8 cellular contexts compared by ENCODE assay signal in the genomic region with DNA sequence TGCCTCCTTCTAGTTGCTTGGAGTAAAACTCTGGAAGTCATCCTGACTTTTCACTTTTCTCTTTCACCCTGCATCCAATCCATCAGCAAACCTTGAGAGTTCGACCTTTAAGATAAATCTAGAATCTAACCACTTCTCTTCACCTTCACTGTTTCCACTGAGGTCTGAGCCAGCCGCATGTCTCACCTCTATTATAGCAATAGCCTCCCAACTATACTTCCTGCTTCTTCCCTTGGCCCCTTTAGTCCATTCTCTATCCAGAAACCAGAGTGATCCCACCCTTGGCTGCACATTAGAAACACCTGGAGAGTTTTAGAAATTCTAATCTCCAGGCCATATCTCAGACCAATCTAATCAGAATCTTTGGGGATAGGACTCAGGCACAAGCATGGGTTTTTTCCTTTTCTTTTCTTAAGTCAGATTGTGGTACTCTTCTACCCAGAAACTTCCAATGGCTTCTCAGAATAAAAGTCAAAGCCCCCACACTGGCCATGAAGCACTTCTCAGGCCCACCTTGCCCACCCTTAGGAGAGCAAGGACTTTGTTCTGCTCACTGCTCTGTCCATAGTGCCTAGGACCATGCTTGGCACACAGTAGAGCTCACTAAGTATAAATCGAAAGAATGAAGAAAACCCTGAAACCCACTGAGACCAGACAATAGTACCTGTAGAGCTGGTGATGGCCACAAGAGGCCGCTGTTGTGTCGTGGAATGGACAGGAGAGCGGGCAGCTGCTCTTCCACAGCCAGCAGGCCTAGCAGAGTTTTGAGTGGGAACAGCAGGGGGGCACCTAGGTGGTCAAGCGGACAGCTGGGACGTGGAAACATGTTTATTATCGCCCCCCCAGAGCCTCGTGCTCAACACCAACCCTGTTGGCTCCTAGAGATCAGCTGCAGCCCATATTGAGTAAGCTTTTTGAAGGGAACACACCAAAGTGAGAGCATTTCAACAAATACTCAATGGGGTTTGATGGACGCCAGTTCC. TPM values are rescaled to one million over a fixed set of nuclear protein-coding genes. Genes with fewer than 3 reads are reported as not detected.
A peak's percentile ranks its signal among the peaks of the same experiment; 100 is the strongest.
DNase-seq lines count a peak whose midpoint lies in the region; TF ChIP-seq lines count a peak whose summit lies in the region.

No MANE protein-coding gene starts in this region.

- intact Hi-C loops in tibial artery (cut with DNase I; ENCODE audit: low total_unique reads), result loop anchor here (2.0 to 5.0 kb wide), 2 partner anchors 105 to 333 kb away; no protein-coding TSS in a partner anchor

- H3K27me3 ChIP-seq in SJSA1 (replicated peaks) (no peaks in the 10 kb centered on the region; the same call in 1 of the 2 replicates), parathyroid adenoma (ENCODE audit: control insufficient read depth, insufficient read depth, low read length) (no peaks in the 10 kb centered on the region), tibial artery (no peaks in the 10 kb centered on the region)

- no peak overlapping the region for H3K9ac ChIP-seq in parathyroid adenoma

- no peak overlapping the region for H3K27ac ChIP-seq in SJSA1
- H3K27ac ChIP-seq in parathyroid adenoma, result no peak overlapping the region
- H3K27ac ChIP-seq in tibial artery, result no peak overlapping the region

- peak overlapping the region; percentile 79 for H2AFZ ChIP-seq in parathyroid adenoma

- DNase-seq in GM04503 (ENCODE audit: low read depth) (peak; percentile 18), GOT3 (lab: John Stamatoyannopoulos, UW) (peak; percentile 31), Kasumi-1 (lab: John Stamatoyannopoulos, UW) (peak; percentile 69 to 87), SJSA1 (ENCODE audit: low read depth in 1 of 2, low spot score in 2 of 2) (peak; percentile 86 to 88), germinal center (ENCODE audit: low spot score) (peak; percentile 79), tibial artery (peak; percentile 84)
- DNase-seq in activated gamma-delta T cell treated with anti-CD3 and anti-CD28 coated beads, Interleukin-2, amount 50 U/mL, for 16 hours (ENCODE audit: low read depth), result peak; percentile 75

- H3K4me3 ChIP-seq in SJSA1 (no peak overlapping the region), parathyroid adenoma (ENCODE audit: low read depth, low read length) (no peak overlapping the region), tibial artery (no peak overlapping the region)

- H3K36me3 ChIP-seq in SJSA1, result no peaks in the 10 kb centered on the region
- no peaks in the 10 kb centered on the region for H3K36me3 ChIP-seq in parathyroid adenoma (ENCODE audit: control insufficient read depth, insufficient read depth, low read length)
- H3K36me3 ChIP-seq in tibial artery, result no peaks in the 10 kb centered on the region

- H3K4me2 ChIP-seq in parathyroid adenoma (ENCODE audit: low read length), result no peak overlapping the region

- H3K79me2 ChIP-seq in parathyroid adenoma, result no peaks in the 10 kb centered on the region

- H3K9me3 ChIP-seq in SJSA1 (replicated peaks) (no peaks in the 10 kb centered on the region), parathyroid adenoma (ENCODE audit: control insufficient read depth, low read length) (no peaks in the 10 kb centered on the region), tibial artery (no peaks in the 10 kb centered on the region)

- TF ChIP-seq CTCF in parathyroid adenoma (IDR thresholded peaks at IDR 0.05), result peak; percentile 97
- TF ChIP-seq CTCF in tibial artery (IDR thresholded peaks at IDR 0.05), result peak; percentile 92 to 94

- H3K4me1 ChIP-seq in SJSA1 (replicated peaks) (peaks cover 7% of the 10 kb centered on the region; the same call in 1 of the 2 replicates), parathyroid adenoma (peaks cover 5% of the 10 kb centered on the region), tibial artery (peaks cover 0 to 5% (median 0%) of the 10 kb centered on the region in 4 donors)

RNA-seq across cellular contexts. Expression of a gene that starts 33.3 kb away (rescaled TPM):
- 42.9 and 87.4 TPM in 2 replicates for total RNA-seq in SJSA1 (2014; rRNA removed; shearing (Covaris generic))

RNA-seq across cellular contexts. Expression of a gene that starts 33.4 kb away (rescaled TPM):
- 36.6 and 49.1 TPM in 2 replicates for total RNA-seq in SJSA1 (2014; rRNA removed; shearing (Covaris generic))

Comparison
In these comparisons a context has a peak if more than half of its experiments do, and no peak if none do; other contexts are left out.
1. DNase-seq: peak in every context shown above with its lines; median percentile 87 in SJSA1; 84 in tibial artery; 79 in germinal center; 78 in Kasumi-1; 75 in activated gamma-delta T cell treated with anti-CD3 and anti-CD28 coated beads, Interleukin-2, amount 50 U/mL, for 16 hours; 31 in GOT3; 18 in GM04503.